ENCODE assay signal across 17 cellular contexts in the genomic region with DNA sequence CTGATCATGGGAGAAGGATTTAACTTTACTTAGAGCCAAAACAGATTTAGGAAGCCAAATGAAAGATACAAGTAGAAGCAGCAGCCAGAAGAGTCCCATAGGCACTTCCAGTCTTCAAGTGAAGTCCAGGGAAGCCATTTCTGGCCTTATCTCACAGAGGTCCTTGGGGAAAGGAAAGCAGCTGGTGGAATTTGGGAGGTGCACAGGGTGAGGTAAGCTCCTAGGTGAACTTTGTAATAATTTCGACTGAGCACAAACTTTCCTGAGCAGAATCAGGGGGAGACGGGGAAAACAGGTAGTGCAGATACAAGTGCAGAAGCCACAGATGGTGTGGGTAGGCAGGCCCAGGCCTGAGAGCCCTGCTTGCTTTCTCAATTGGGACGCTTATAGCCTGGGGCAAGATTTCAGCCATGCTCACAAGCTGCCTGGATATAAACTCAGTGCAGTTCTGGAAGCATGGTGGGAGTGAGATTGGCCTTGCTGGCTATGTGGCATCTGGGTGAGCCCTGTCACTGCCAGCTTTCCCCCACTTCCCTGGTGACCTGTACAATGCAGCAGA. TPM values are rescaled to one million over a fixed set of nuclear protein-coding genes. Genes with fewer than 3 reads are reported as not detected.
DNase-seq lines count a peak whose midpoint lies in the region; ATAC-seq and TF ChIP-seq lines count a peak whose summit lies in the region.
"Had no signal": no experiment of that assay in that cellular context is flagged by ENCODE, and none has a peak within 500 bp of the region (broad histone marks: within the 10 kb centered on the region; RNA-seq: fewer than 3 reads in every experiment).

No MANE protein-coding gene starts in this region.

- H3K27me3 ChIP-seq in BE2C: no peaks in the 10 kb centered on the region

- H3K4me1 ChIP-seq in BE2C: peaks cover 6% of the 10 kb centered on the region
- H3K4me1 ChIP-seq in mucosa of descending colon (ENCODE audit: low read depth): no peaks in the 10 kb centered on the region

- intact Hi-C loops in mucosa of descending colon (cut with DNase I, micrococcal nuclease): no loop called here

- no peak for TF ChIP-seq CTCF in BE2C (IDR thresholded peaks at IDR 0.05; ENCODE audit: low read depth, low read length)
- no peak for TF ChIP-seq CTCF in mucosa of descending colon (IDR thresholded peaks at IDR 0.05)

- ATAC-seq in mucosa of descending colon: peak; percentile 15

- H3K9me3 ChIP-seq in BE2C: no peaks in the 10 kb centered on the region
- no peaks in the 10 kb centered on the region for H3K9me3 ChIP-seq in mucosa of descending colon

- DNase-seq in BE2C (peak; percentile 69), NCI-H1694 (lab: John Stamatoyannopoulos, UW) (peak; percentile 37), cerebellar cortex (ENCODE audit: low spot score) (peak; percentile 2), mucosa of descending colon (no peak), GDM1 (lab: John Stamatoyannopoulos, UW) (no peak), DMS79 treated with DMSO at 0.1 percent for 48 hours (lab: John Stamatoyannopoulos, UW) (no peak), NCI-H2227 treated with DMSO at 0.1 percent for 48 hours (lab: John Stamatoyannopoulos, UW) (no peak), SKM-1 (lab: John Stamatoyannopoulos, UW; ENCODE audit: unreplicated experiment) (no peak)
- DNase-seq: activated CD4-positive, CD25-positive, alpha-beta regulatory T cell treated with anti-CD3 and anti-CD28 coated beads, Interleukin-2, amount 50 U/mL, for 72 hours; activated naive CD8-positive, alpha-beta T cell treated with anti-CD3 and anti-CD28 coated beads, Interleukin-2, amount 10 ng/mL, durations not matched to agents 7 days and 5 days; DMS79; foreskin fibroblast; NCI-H2081; NCI-H774; stimulated activated CD4-positive, alpha-beta T cell treated with anti-CD3 and anti-CD28 coated beads, Interleukin-12 subunit alpha, Interleukin-12 subunit beta, amount 100 ng/mL, for 4 hours had no signal

- H3K4me3 ChIP-seq in BE2C (ENCODE audit: low read depth, low read length) (no peak overlapping the region), mucosa of descending colon (no peak overlapping the region)
- H3K4me3 ChIP-seq: coronary artery, PC-9 had no signal

- no peaks in the 10 kb centered on the region for H3K36me3 ChIP-seq in BE2C
- H3K36me3 ChIP-seq in mucosa of descending colon (ENCODE audit: low read depth): no peaks in the 10 kb centered on the region

RNA-seq across cellular contexts. Expression of a gene that starts 44.9 kb away (rescaled TPM):
- 1.3 TPM for polyA plus RNA-seq in BE2C (2012; ENCODE audit: insufficient read depth, insufficient read length, low read depth)
- total RNA-seq in mucosa of descending colon: 1 to 10 TPM; 2.0 to 2.8 (median 2.5) TPM

Comparison
In these comparisons a context has a peak if more than half of its experiments do, and no peak if none do; other contexts are left out.
1. DNase-seq: peak in BE2C (single experiment), NCI-H1694 (single experiment) and cerebellar cortex (single experiment); none in mucosa of descending colon (0 of 3), GDM1 (single experiment), DMS79 treated with DMSO at 0.1 percent for 48 hours (single experiment), NCI-H2227 treated with DMSO at 0.1 percent for 48 hours (single experiment) and SKM-1 (single experiment).